Comparison of ENCODE assay signal across 12 cellular contexts in genomic region chr17:10543486-10543885, GRCh38. TPM values are rescaled to one million over a fixed set of nuclear protein-coding genes. Genes with fewer than 3 reads are reported as not detected.
DNase-seq lines count a peak whose midpoint lies in the region; ATAC-seq, FAIRE-seq and TF ChIP-seq lines count a peak whose summit lies in the region.
"Not testable (repeated sequence)": the region's sequence is repeated elsewhere in the genome, so short reads cannot be mapped to it uniquely, and the experiment has no call there.
"Had no signal": no experiment of that assay in that cellular context is flagged by ENCODE, and none has a peak within 500 bp of the region (broad histone marks: within the 10 kb centered on the region; RNA-seq: fewer than 3 reads in every experiment).

No MANE protein-coding gene starts in this region.

- TF ChIP-seq CTCF in A549 (IDR thresholded peaks at IDR 0.05); HEK293 (tag by site-specific recombination; IDR thresholded peaks at IDR 0.05); WTC11 (IDR thresholded peaks at IDR 0.05): not testable (repeated sequence)
- peak; percentile 34 for TF ChIP-seq CTCF in neural crest cell (conservative IDR thresholded peaks at IDR 0.05)

- H3K4me2 ChIP-seq in A549: not testable (repeated sequence)

- ATAC-seq in A549 (peak; percentile 83 to 85; a peak in 5 of 6 replicates), WTC11 (peak; percentile 88)

- peak; percentile 86 for FAIRE-seq in A549 (lab: Jason Lieb, UNC)

- H3K27ac ChIP-seq in A549; HEK293 (ENCODE audit: extremely low read depth, low read depth, low read length); epithelial cell of prostate: not testable (repeated sequence)

- H3K36me3 ChIP-seq in HEK293 (ENCODE audit: control insufficient read depth in 2 of 2, insufficient read depth in 1 of 2, low read length in 2 of 2): not testable (repeated sequence)

- not testable (repeated sequence) for DNase-seq in A549 (ENCODE audit: low read depth in 1 of 2, low spot score in 1 of 2); WTC11 (ENCODE audit: low spot score); neural crest cell (ENCODE audit: low read depth, low spot score)
- DNase-seq in ELR (ENCODE audit: low read depth) (peak; percentile 48), NCI-H226 (peak; percentile 73), epithelial cell of prostate (ENCODE audit: low read depth, low spot score) (peak; percentile 5), kidney glomerular epithelial cell (lab: John Stamatoyannopoulos, UW) (peak; percentile 65)

- H3K9me3 Mint-ChIP-seq in WTC11: peaks cover 37% of the 10 kb centered on the region
- H3K9me3 Mint-ChIP-seq in neural crest cell: not testable (repeated sequence)

- POLR2A ChIA-PET in A549 (lab: Yijun Ruan, JAX); HEK293 (lab: Yijun Ruan, JAX); WTC11 (lab: Charles Lee): not testable (repeated sequence)

- H3K36me3 Mint-ChIP-seq in WTC11: peaks cover 34% of the 10 kb centered on the region
- H3K36me3 Mint-ChIP-seq in neural crest cell (ENCODE audit: low read depth): not testable (repeated sequence)

- H3K4me1 Mint-ChIP-seq in WTC11 (peaks cover 18% of the 10 kb centered on the region), neural crest cell (peaks cover 11% of the 10 kb centered on the region)

- not testable (repeated sequence) for H3K4me1 ChIP-seq in A549; HEK293 (ENCODE audit: control insufficient read depth, insufficient read depth, low read length)

- not testable (repeated sequence) for H3K27me3 Mint-ChIP-seq in WTC11 (ENCODE audit: low read depth)
- H3K27me3 Mint-ChIP-seq in neural crest cell (ENCODE audit: low read depth): peaks cover 10% of the 10 kb centered on the region

- CTCF ChIA-PET in A549 (lab: Yijun Ruan, JAX) (interaction anchor here (1.0 kb wide), 1 partner anchor 10 kb away, joined by 3 read pairs; no protein-coding TSS in a partner anchor), HEK293 (lab: Yijun Ruan, JAX) (interaction anchor here (0.7 to 1.3 kb wide), 2 partner anchors 25 to 71 kb away, joined by 3 to 8 read pairs; partner anchors contain the start of gene MYH1)
- CTCF ChIA-PET in WTC11 (lab: Charles Lee): not testable (repeated sequence)

- 0% methylated on average over 5 of the region's 5 CpGs for WGBS in A549 (ENCODE audit: missing lambda C conversion rate)

- not testable (repeated sequence) for TF ChIP-seq EP300 in A549 (IDR thresholded peaks at IDR 0.05)

- H3K27ac Mint-ChIP-seq in WTC11; neural crest cell (ENCODE audit: unreplicated experiment): not testable (repeated sequence)

- not testable (repeated sequence) for H3K9me3 ChIP-seq in A549; HEK293 (ENCODE audit: control insufficient read depth, insufficient read depth, low read depth, low read length)

- not testable (repeated sequence) for TF ChIP-seq POLR2A in A549 (IDR thresholded peaks at IDR 0.05; ENCODE audit: low read length)

- not testable (repeated sequence) for TF ChIP-seq RAD21 in A549 (conservative IDR thresholded peaks at IDR 0.05 in 1 of 2, IDR thresholded peaks at IDR 0.05 in 1 of 2)

- H3K4me3 Mint-ChIP-seq in WTC11, neural crest cell: not testable (repeated sequence)

- H3K4me3 ChIP-seq in A549; HEK293 (ENCODE audit: low read depth, low read length): not testable (repeated sequence)

TF ChIP-seq in HEK293, 187 proteins besides CTCF, POLR2A, EP300 and RAD21:
- TF ChIP-seq ATF2 (tag by site-specific recombination; IDR thresholded peaks at IDR 0.05; ENCODE audit: low read depth): 0 out of 2 replicates have a peak, but pooled peaks have one; percentile 13

RNA-seq across cellular contexts. Expression of gene MYH2, which starts 6.0 kb away (rescaled TPM):
- polyA plus RNA-seq in A549 (2011; rRNA removed): not detected in 2 replicates
- polyA plus RNA-seq in A549 (2012; cell fraction: cytosol; rRNA removed): not detected in 2 replicates
- polyA plus RNA-seq in A549 (2012; cell fraction: nucleus; rRNA removed): not detected in 2 replicates
- polyA plus RNA-seq in A549 (2017; fragmentation: RNase III; extraction: RNeasy Plus Mini Kit Qiagen cat#74134 plus additional on column Dnase treatment): not detected in 3 replicates
- not detected in 2 replicates for polyA minus RNA-seq in A549 (2011; rRNA and poly(A)+ RNA removed)
- 1.1 to 1.5 TPM (median 1.5 TPM) in 3 replicates for total RNA-seq in WTC11 (2021)
- total RNA-seq in neural crest cell: 0.05 and 0.37 TPM in 2 replicates
- total RNA-seq: Caco-2; CD4-positive, CD25-positive, alpha-beta regulatory T cell; PC-3; Right ventricle myocardium inferior had no signal
- polyA plus RNA-seq: CD4-positive, CD25-positive, alpha-beta regulatory T cell had no signal

RNA-seq across cellular contexts. Expression of gene MYH1, which starts 25.1 kb away (rescaled TPM):
- polyA plus RNA-seq in A549 (2011; rRNA removed) (not detected in 2 replicates), A549 (2017; fragmentation: RNase III; extraction: RNeasy Plus Mini Kit Qiagen cat#74134 plus additional on column Dnase treatment) (not detected in 3 replicates)
- polyA plus RNA-seq in A549 (2012; cell fraction: cytosol; rRNA removed): not detected in 2 replicates
- polyA plus RNA-seq in A549 (2012; cell fraction: nucleus; rRNA removed): not detected in 2 replicates
- polyA minus RNA-seq in A549 (2011; rRNA and poly(A)+ RNA removed): not detected in 2 replicates
- total RNA-seq in WTC11 (2021) (not detected in 3 replicates), neural crest cell (not detected in 2 replicates)
- total RNA-seq: Caco-2; CD4-positive, CD25-positive, alpha-beta regulatory T cell; PC-3; Right ventricle myocardium inferior had no signal
- polyA plus RNA-seq: CD4-positive, CD25-positive, alpha-beta regulatory T cell had no signal
